Comparison of ENCODE assay signal across 17 cellular contexts in the genomic region with DNA sequence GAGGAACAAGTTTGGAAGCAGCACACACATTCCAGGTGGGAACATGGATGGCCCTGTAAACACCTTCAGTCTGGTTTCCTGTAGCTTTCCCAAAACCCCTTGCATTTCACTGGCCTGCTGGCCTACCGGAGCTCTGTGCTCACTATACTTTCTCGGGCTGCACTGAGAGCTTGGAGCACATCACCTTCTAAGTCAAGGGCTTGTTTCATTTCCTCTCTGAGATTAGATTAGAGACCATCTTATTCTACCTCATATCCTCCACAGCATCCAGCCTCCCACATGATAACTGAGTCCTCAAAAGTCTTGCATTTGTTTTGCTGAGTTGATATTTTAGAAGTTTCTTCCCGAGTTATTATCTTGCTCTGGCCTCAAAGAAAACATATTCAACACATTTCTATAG.
DNase-seq lines count a peak whose midpoint lies in the region; ATAC-seq and TF ChIP-seq lines count a peak whose summit lies in the region.
"Had no signal": no experiment of that assay in that cellular context is flagged by ENCODE, and none has a peak within 500 bp of the region (broad histone marks: within the 10 kb centered on the region; RNA-seq: fewer than 3 reads in every experiment).

No MANE protein-coding gene starts in this region.

- no peaks in the 10 kb centered on the region for H3K27me3 ChIP-seq in hepatocyte

- H3K9me2 ChIP-seq in hepatocyte (replicated peaks; ENCODE audit: insufficient read depth), result no peaks in the 10 kb centered on the region

- H3K79me2 ChIP-seq in hepatocyte, result no peaks in the 10 kb centered on the region

- no peaks in the 10 kb centered on the region for H3K9me3 ChIP-seq in hepatocyte (ENCODE audit: low read depth)

- H2AFZ ChIP-seq in hepatocyte, result no peak overlapping the region

- peaks cover 64% of the 10 kb centered on the region for H3K4me1 ChIP-seq in hepatocyte (ENCODE audit: insufficient read depth)

- peak overlapping the region; percentile 41 for H3K4me2 ChIP-seq in hepatocyte

- H3K27ac ChIP-seq in hepatocyte, result peak overlapping the region; percentile 77

- DNase-seq in hepatocyte (ENCODE audit: low spot score) (no peak), NCI-H524 treated with DMSO at 0.1 percent for 48 hours (lab: John Stamatoyannopoulos, UW) (no peak)
- DNase-seq in activated CD8-positive, alpha-beta memory T cell treated with anti-CD3 and anti-CD28 coated beads for 24 hours, result no peak
- DNase-seq in stimulated activated naive CD4-positive, alpha-beta T cell (lab: John Stamatoyannopoulos, UW), result no peak
- DNase-seq: activated CD4-positive, alpha-beta T cell treated with anti-CD3 and anti-CD28 coated beads for 1 hour; activated T-cell treated with anti-CD3 and anti-CD28 coated beads, Interleukin-2, amount 50 U/mL, for 1 hour; anterior cingulate cortex; cortex of kidney; HCEC 1CT; NCI-H1417 treated with DMSO at 0.1 percent for 48 hours; T-helper 1 cell had no signal

- TF ChIP-seq CTCF in hepatocyte (IDR thresholded peaks at IDR 0.05; ENCODE audit: poor library complexity), result no peak

- ATAC-seq in GM18498 (IDR thresholded peaks at IDR 0.05; ENCODE audit: unreplicated experiment), result peak; percentile 55
- ATAC-seq in GM19395 (IDR thresholded peaks at IDR 0.05; ENCODE audit: unreplicated experiment), result peak; percentile 83
- ATAC-seq in HG03378 (IDR thresholded peaks at IDR 0.05; ENCODE audit: unreplicated experiment), result peak; percentile 43
- ATAC-seq in HG03139 (IDR thresholded peaks at IDR 0.05; ENCODE audit: unreplicated experiment), result no peak
- ATAC-seq: left lobe of liver, Panc1 had no signal

- H3K36me3 ChIP-seq in hepatocyte (replicated peaks; ENCODE audit: insufficient read depth, low read depth), result no peaks in the 10 kb centered on the region

- H4K20me1 ChIP-seq in hepatocyte (ENCODE audit: insufficient read depth, poor library complexity, severe bottlenecking), result no peaks in the 10 kb centered on the region

- WGBS in hepatocyte (ENCODE audit: low lambda C conversion rate, missing lambda C conversion rate), result 41% methylated on average over 3 of the region's 3 CpGs

- no peak overlapping the region for H3K4me3 ChIP-seq in hepatocyte
